Comparison of ENCODE assay signal across 10 cellular contexts in the genomic region with DNA sequence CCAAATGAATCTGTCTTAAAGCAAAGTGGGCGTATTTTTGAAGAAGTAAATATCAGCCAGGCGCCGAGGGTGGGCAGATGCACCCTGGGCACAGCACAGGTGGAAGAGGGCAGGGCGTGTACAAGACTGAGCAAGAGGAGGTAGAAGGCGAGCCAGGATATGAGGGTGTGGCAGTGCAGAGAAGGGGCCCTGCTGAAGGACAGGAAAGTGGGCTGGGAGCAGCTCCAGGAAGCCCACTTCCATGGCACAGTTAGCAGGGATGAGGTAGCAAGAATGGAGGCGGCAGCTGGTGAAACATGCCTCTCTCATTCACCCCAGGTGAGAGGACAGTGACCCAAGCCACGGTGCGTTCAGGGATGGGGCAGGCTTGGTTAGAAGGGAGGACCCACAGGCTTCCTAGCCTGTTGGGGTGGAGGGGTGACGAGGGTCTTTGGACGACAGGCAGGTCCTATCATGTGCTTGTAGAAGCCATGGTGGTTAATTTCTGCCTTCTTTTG.
DNase-seq lines count a peak whose midpoint lies in the region; ATAC-seq and TF ChIP-seq lines count a peak whose summit lies in the region.
"Had no signal": no experiment of that assay in that cellular context is flagged by ENCODE, and none has a peak within 500 bp of the region (broad histone marks: within the 10 kb centered on the region; RNA-seq: fewer than 3 reads in every experiment).

No MANE protein-coding gene starts in this region.

- no peaks in the 10 kb centered on the region for H3K9me3 Mint-ChIP-seq in immature natural killer cell

- no peak overlapping the region for H3K4me2 ChIP-seq in SU-DHL-6 (ENCODE audit: low read depth, low read length, poor library complexity, severe bottlenecking)

- no peaks in the 10 kb centered on the region for H3K9me2 ChIP-seq in SU-DHL-6 (replicated peaks; ENCODE audit: insufficient read depth, low read length)

- H4K20me1 ChIP-seq in SU-DHL-6 (ENCODE audit: low read depth, low read length), result no peaks in the 10 kb centered on the region

- peaks cover 0 to 4% (median 3%) of the 10 kb centered on the region in 3 donors for H3K27me3 Mint-ChIP-seq in immature natural killer cell (ENCODE audit: low read depth in 3 of 3)

- no peaks in the 10 kb centered on the region for H3K36me3 ChIP-seq in SU-DHL-6 (ENCODE audit: low read length)
- no peaks in the 10 kb centered on the region for H3K36me3 ChIP-seq in thymus (ENCODE audit: control insufficient read depth, insufficient read depth)

- H3K4me1 Mint-ChIP-seq in immature natural killer cell, result peaks cover 25 to 29% of the 10 kb centered on the region in 2 donors

- H3K4me3 Mint-ChIP-seq in immature natural killer cell, result peak overlapping the region in 1 of 5 donors; percentile 17

- no peak overlapping the region for H3K9ac ChIP-seq in SU-DHL-6 (ENCODE audit: low read length)

- H3K79me2 ChIP-seq in SU-DHL-6 (ENCODE audit: insufficient read depth, low read length), result no peaks in the 10 kb centered on the region

- H3K9me3 ChIP-seq in SU-DHL-6 (ENCODE audit: insufficient read depth, low read length) (no peaks in the 10 kb centered on the region), thymus (ENCODE audit: control insufficient read depth) (no peaks in the 10 kb centered on the region)

- H3K27me3 ChIP-seq in SU-DHL-6 (ENCODE audit: low read length), result no peaks in the 10 kb centered on the region
- H3K27me3 ChIP-seq in thymus (ENCODE audit: control insufficient read depth, insufficient read depth), result no peaks in the 10 kb centered on the region

- TF ChIP-seq CTCF in SU-DHL-6 (IDR thresholded peaks at IDR 0.05; ENCODE audit: insufficient read depth, low read length, poor library complexity, severe bottlenecking), result no peak

- H3K36me3 Mint-ChIP-seq in immature natural killer cell, result peaks cover 0 to 4% (median 0%) of the 10 kb centered on the region in 3 donors

- peak overlapping the region; percentile 72; the same call in 1 of the 2 replicates for H3K27ac ChIP-seq in SU-DHL-6 (ENCODE audit: low read depth, low read length)
- H3K27ac ChIP-seq in thymus (ENCODE audit: low read depth), result peak overlapping the region; percentile 93

- H3K4me3 ChIP-seq in SU-DHL-6 (ENCODE audit: insufficient read depth, low read length, poor library complexity, severe bottlenecking) (no peak overlapping the region), thymus (ENCODE audit: low read length) (peak overlapping the region; percentile 42)

- H3K4me1 ChIP-seq in thymus (ENCODE audit: control insufficient read depth, insufficient read depth, low read length), result peaks cover 90% of the 10 kb centered on the region

- no peaks in the 10 kb centered on the region for H3F3A ChIP-seq in SU-DHL-6 (ENCODE audit: insufficient read depth)

- ATAC-seq in HG03159 (IDR thresholded peaks at IDR 0.05; ENCODE audit: unreplicated experiment), result no peak

- peak; percentile 68 for DNase-seq in activated effector memory CD4-positive, alpha-beta T cell treated with anti-CD3 and anti-CD28 coated beads, Interleukin-2, amount 50 U/mL, for 16 hours
- no peak for DNase-seq in activated effector memory CD4-positive, alpha-beta T cell treated with Interleukin-2 at 50 U/mL for 16 hours
- DNase-seq in immature natural killer cell (no peak), NCI-H2171 treated with DMSO at 0.1 percent for 48 hours (lab: John Stamatoyannopoulos, UW) (no peak), occipital lobe (lab: John Stamatoyannopoulos, UW) (no peak)
- DNase-seq: NCI-H2029, Right ventricle myocardium superior had no signal

- no peak overlapping the region for H2AFZ ChIP-seq in SU-DHL-6 (ENCODE audit: low read depth, low read length, severe bottlenecking)

- 24% methylated on average over 10 of the region's 10 CpGs for WGBS in thymus

- peak overlapping the region in 4 of 6 donors; percentile 28 to 65 (median 42) for H3K27ac Mint-ChIP-seq in immature natural killer cell
